In genomic region chr9:126777733-126778132, GRCh38 we compare ENCODE assay signal across 11 cellular contexts. TPM values are rescaled to one million over a fixed set of nuclear protein-coding genes. Genes with fewer than 3 reads are reported as not detected.
A peak's percentile ranks its signal among the peaks of the same experiment; 100 is the strongest.
DNase-seq lines count a peak whose midpoint lies in the region; ATAC-seq and TF ChIP-seq lines count a peak whose summit lies in the region.
"Had no signal": no experiment of that assay in that cellular context is flagged by ENCODE, and none has a peak within 500 bp of the region (broad histone marks: within the 10 kb centered on the region; RNA-seq: fewer than 3 reads in every experiment).

No MANE protein-coding gene starts in this region.

- TF ChIP-seq CTCF in DND-41 (IDR thresholded peaks at IDR 0.05; ENCODE audit: borderline replicate concordance, extremely low read depth, low read length, poor library complexity, severe bottlenecking) (peak; percentile 14), GM13976 (IDR thresholded peaks at IDR 0.05; ENCODE audit: borderline replicate concordance, control extremely low read depth, extremely low read depth, insufficient read depth, missing control alignments) (peak; percentile 21), RWPE2 (IDR thresholded peaks at IDR 0.05; ENCODE audit: poor library complexity, severe bottlenecking) (peak; percentile 28), kidney epithelial cell (IDR thresholded peaks at IDR 0.05; ENCODE audit: insufficient read depth, low read length, poor library complexity, severe bottlenecking) (peak; percentile 34)

- H3K9me3 ChIP-seq in DND-41 (ENCODE audit: insufficient read depth, low read length, severe bottlenecking) (no peaks in the 10 kb centered on the region), RWPE2 (ENCODE audit: severe bottlenecking) (no peaks in the 10 kb centered on the region)

- no peak for ATAC-seq in DND-41 (ENCODE audit: insufficient read depth, low read depth)
- ATAC-seq in RWPE2 (ENCODE audit: low read depth) = 0 out of 3 replicates have a peak, but pooled peaks have one; percentile 36
- ATAC-seq in GM19395 (IDR thresholded peaks at IDR 0.05; ENCODE audit: unreplicated experiment) = no peak
- no peak for ATAC-seq in HG02759 (IDR thresholded peaks at IDR 0.05; ENCODE audit: unreplicated experiment)

- no peaks in the 10 kb centered on the region for H4K20me1 ChIP-seq in DND-41 (ENCODE audit: insufficient read depth, low read length)

- H3K36me3 ChIP-seq in DND-41 (ENCODE audit: insufficient read depth, low read length) (no peaks in the 10 kb centered on the region), RWPE2 (ENCODE audit: low read depth) (no peaks in the 10 kb centered on the region), kidney epithelial cell (ENCODE audit: control insufficient read depth, insufficient read depth, low read length) (no peaks in the 10 kb centered on the region)

- no peak for DNase-seq in DND-41
- DNase-seq in GM13976 (ENCODE audit: low spot score) = no peak
- DNase-seq in RWPE2 (ENCODE audit: low spot score) = no peak
- no peak for DNase-seq in kidney epithelial cell (ENCODE audit: low read depth)
- DNase-seq in EL = no peak
- DNase-seq: hippocampal formation, substantia nigra, T1000 had no signal

- H3K4me2 ChIP-seq in DND-41 (ENCODE audit: insufficient read depth, low read length) = no peak overlapping the region

- H2AFZ ChIP-seq in DND-41 (ENCODE audit: low read depth, low read length) = no peak overlapping the region

- H3K4me3 ChIP-seq in DND-41 (ENCODE audit: low read depth in 1 of 2, low read length in 2 of 2) = no peak overlapping the region
- H3K4me3 ChIP-seq in RWPE2 (ENCODE audit: severe bottlenecking) = no peak overlapping the region
- H3K4me3 ChIP-seq in kidney epithelial cell (ENCODE audit: low read depth, low read length) = no peak overlapping the region

- H3K27ac ChIP-seq in DND-41 (ENCODE audit: low read length) (no peak overlapping the region), RWPE2 (ENCODE audit: poor library complexity, severe bottlenecking) (no peak overlapping the region)
- H3K27ac ChIP-seq: HL-60 had no signal

- in situ Hi-C loops in GM13976 (cut with MboI; ENCODE audit: low sequenced_read_pairs, unreplicated experiment) = loop anchor here (10.0 kb wide), 1 partner anchor 173 kb away; no protein-coding TSS in a partner anchor

- H3K9ac ChIP-seq in DND-41 (ENCODE audit: low read depth, low read length) = no peak overlapping the region

- H3K79me2 ChIP-seq in DND-41 (ENCODE audit: insufficient read depth, low read length) = no peaks in the 10 kb centered on the region

- H3K4me1 ChIP-seq in DND-41 (ENCODE audit: insufficient read depth, low read length) = peaks cover 3% of the 10 kb centered on the region; the same call in 1 of the 2 replicates
- H3K4me1 ChIP-seq in RWPE2 (ENCODE audit: insufficient read depth, poor library complexity, severe bottlenecking) = no peaks in the 10 kb centered on the region

- H3K27me3 ChIP-seq in DND-41 (ENCODE audit: insufficient read depth, low read length, poor library complexity) (peaks cover 8% of the 10 kb centered on the region), RWPE2 (ENCODE audit: insufficient read depth, poor library complexity, severe bottlenecking) (peaks cover 3% of the 10 kb centered on the region), kidney epithelial cell (ENCODE audit: control insufficient read depth, insufficient read depth, low read length) (peaks cover 11% of the 10 kb centered on the region)

RNA-seq across cellular contexts. Expression of gene ZBTB43, which starts 27.1 kb away (rescaled TPM):
- total RNA-seq in kidney epithelial cell = 11.8 and 12.7 TPM in 2 replicates
